26 cellular contexts compared by ENCODE assay signal in the genomic region with DNA sequence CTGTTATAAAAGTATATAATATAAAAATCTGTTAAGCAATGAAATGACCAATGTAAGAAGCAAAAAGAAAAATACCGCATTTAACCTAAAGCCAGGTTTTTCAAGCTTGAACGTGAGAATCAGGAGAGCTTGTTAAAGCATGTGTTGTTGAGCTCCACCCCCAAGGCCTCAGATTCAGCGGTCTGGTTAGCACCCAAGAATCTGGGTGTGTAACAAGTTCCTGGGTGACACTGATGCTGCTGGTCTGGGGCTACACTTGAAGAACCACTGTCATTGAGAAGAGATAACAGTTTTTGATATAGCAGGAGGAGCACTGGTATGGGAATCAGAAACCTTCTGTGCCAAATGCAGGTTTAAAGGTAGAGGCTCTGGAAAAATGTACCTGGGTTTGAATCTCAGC.
DNase-seq lines count a peak whose midpoint lies in the region; ATAC-seq and TF ChIP-seq lines count a peak whose summit lies in the region.
"Had no signal": no experiment of that assay in that cellular context is flagged by ENCODE, and none has a peak within 500 bp of the region (broad histone marks: within the 10 kb centered on the region; RNA-seq: fewer than 3 reads in every experiment).

No MANE protein-coding gene starts in this region.

- no peaks in the 10 kb centered on the region for H3K9me3 ChIP-seq in thyroid gland
- H3K9me3 ChIP-seq: BE2C, BLaER1 had no signal

- intact Hi-C loops in thyroid gland (cut with DNase I), result no loop called here

- TF ChIP-seq POLR2A in thyroid gland (IDR thresholded peaks at IDR 0.05), result no peak

- H3K36me3 ChIP-seq in thyroid gland, result no peaks in the 10 kb centered on the region
- H3K36me3 ChIP-seq: BE2C, BLaER1 had no signal

- no peaks in the 10 kb centered on the region for H3K36me3 Mint-ChIP-seq in immature natural killer cell
- H3K36me3 Mint-ChIP-seq: CD14-positive monocyte; CD4-positive, alpha-beta memory T cell; CD4-positive, CD25-positive, alpha-beta regulatory T cell; CD8-positive, alpha-beta memory T cell had no signal

- WGBS in thyroid gland, 2 donors, result 60 to 66% methylated on average over 3 of the region's 3 CpGs

- H3K4me3 ChIP-seq in epithelial cell of esophagus (ENCODE audit: low read length) (no peak overlapping the region), thyroid gland (replicated peaks in 1 of 3) (no peak overlapping the region)
- H3K4me3 ChIP-seq: BLaER1, GM12878 had no signal

- H3K27me3 ChIP-seq in thyroid gland, result no peaks in the 10 kb centered on the region
- H3K27me3 ChIP-seq: BE2C, BLaER1 had no signal

- peaks cover 12 to 21% (median 15%) of the 10 kb centered on the region in 3 donors for H3K27me3 Mint-ChIP-seq in immature natural killer cell (ENCODE audit: low read depth in 3 of 3)

- H3K4me1 Mint-ChIP-seq in immature natural killer cell, result peaks cover 8 to 13% of the 10 kb centered on the region in 2 donors
- H3K4me1 Mint-ChIP-seq: CD14-positive monocyte; CD4-positive, alpha-beta memory T cell; CD4-positive, CD25-positive, alpha-beta regulatory T cell; CD8-positive, alpha-beta memory T cell had no signal

- peak overlapping the region in 1 of 5 donors; percentile 59 for H3K4me3 Mint-ChIP-seq in immature natural killer cell
- H3K4me3 Mint-ChIP-seq: CD14-positive monocyte; CD4-positive, alpha-beta memory T cell; CD4-positive, CD25-positive, alpha-beta regulatory T cell; CD8-positive, alpha-beta memory T cell had no signal

- no peak overlapping the region for H3K27ac Mint-ChIP-seq in immature natural killer cell
- H3K27ac Mint-ChIP-seq: CD14-positive monocyte; CD4-positive, alpha-beta memory T cell; CD4-positive, CD25-positive, alpha-beta regulatory T cell; CD8-positive, alpha-beta memory T cell had no signal

- peaks cover 0 to 3% (median 0%) of the 10 kb centered on the region in 6 donors for H3K9me3 Mint-ChIP-seq in immature natural killer cell
- H3K9me3 Mint-ChIP-seq: CD4-positive, alpha-beta memory T cell; CD8-positive, alpha-beta memory T cell had no signal

- peaks cover 18 to 26% of the 10 kb centered on the region in 2 donors for H3K4me1 ChIP-seq in thyroid gland
- H3K4me1 ChIP-seq: BE2C, BLaER1 had no signal

- H3K27ac ChIP-seq in thyroid gland, result no peak overlapping the region
- H3K27ac ChIP-seq: BLaER1 had no signal

- peak; percentile 1 for DNase-seq in stimulated activated CD8-positive, alpha-beta memory T cell treated with anti-CD3 and anti-CD28 coated beads, Interleukin-15, amount 100 ng/mL, for 1 hour (ENCODE audit: low read depth)
- DNase-seq in stimulated activated CD8-positive, alpha-beta memory T cell treated with anti-CD3 and anti-CD28 coated beads, Interleukin-4, amount 100 ng/mL, for 48 hours, result no peak
- peak; percentile 16 for DNase-seq in epithelial cell of esophagus (ENCODE audit: low read depth)
- DNase-seq in immature natural killer cell, result peak; percentile 12 to 40 (median 23)
- peak; percentile 12 to 18 for DNase-seq in thyroid gland
- no peak for DNase-seq in SW480 (ENCODE audit: low spot score)
- DNase-seq in SKM-1 treated with dmso at 0.1 percent for 144 hours (lab: John Stamatoyannopoulos, UW; ENCODE audit: unreplicated experiment), result no peak
- DNase-seq: 8988T; ACHN; BE2C; C1 segment of cervical spinal cord; CD4-positive, alpha-beta memory T cell; CD4-positive, CD25-positive, alpha-beta regulatory T cell; CD8-positive, alpha-beta memory T cell; COR-L47; DMS 273 treated with DMSO at 0.1 percent for 48 hours; DMS153; DMS53; DMS79; DND-41; EL; GDM1 had no signal

- TF ChIP-seq CTCF in epithelial cell of esophagus (IDR thresholded peaks at IDR 0.05; ENCODE audit: insufficient read depth, low read depth, low read length, missing control alignments), result no peak
- no peak for TF ChIP-seq CTCF in thyroid gland (IDR thresholded peaks at IDR 0.05)

- ATAC-seq in HG02970 (IDR thresholded peaks at IDR 0.05; ENCODE audit: low FRiP score, unreplicated experiment), result no peak
- ATAC-seq: GM12878 had no signal

Comparison
In these comparisons a context has a peak if more than half of its experiments do, and no peak if none do; other contexts are left out.
1. DNase-seq: peak in stimulated activated CD8-positive, alpha-beta memory T cell treated with anti-CD3 and anti-CD28 coated beads, Interleukin-15, amount 100 ng/mL, for 1 hour (single experiment), epithelial cell of esophagus (single experiment), immature natural killer cell (3 of 3) and thyroid gland (2 of 2); none in stimulated activated CD8-positive, alpha-beta memory T cell treated with anti-CD3 and anti-CD28 coated beads, Interleukin-4, amount 100 ng/mL, for 48 hours (single experiment), SW480 (single experiment) and SKM-1 treated with dmso at 0.1 percent for 144 hours (single experiment).